Comparison of ENCODE assay signal across 17 cellular contexts in the genomic region with DNA sequence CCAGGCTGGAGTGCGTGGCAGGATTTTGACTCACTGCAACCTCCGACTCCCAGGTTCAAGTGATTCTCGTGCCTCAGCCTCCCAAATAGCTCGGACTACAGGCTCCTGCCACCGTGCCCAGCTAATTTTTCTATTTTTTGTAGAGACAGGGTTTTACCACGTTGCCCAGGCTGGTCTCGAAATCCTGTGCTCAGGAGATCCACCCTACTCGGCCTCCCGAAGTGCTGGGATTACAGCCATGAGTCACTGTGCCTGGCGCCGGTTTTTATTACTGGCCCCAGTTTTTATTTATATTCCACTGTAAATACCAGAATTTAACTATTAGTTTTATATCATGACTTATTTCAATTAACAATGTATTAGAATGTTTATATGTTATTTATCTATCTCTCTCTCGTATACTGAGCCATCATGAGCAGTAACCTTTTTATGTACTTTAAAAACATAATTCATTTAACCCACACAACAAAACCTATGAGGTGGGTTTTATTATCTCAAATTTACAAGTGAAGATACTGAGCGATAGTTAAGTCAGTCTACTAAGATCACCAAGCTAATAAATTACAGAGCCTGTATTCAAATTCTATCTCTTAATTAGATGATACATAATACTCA. TPM values are rescaled to one million over a fixed set of nuclear protein-coding genes. Genes with fewer than 3 reads are reported as not detected.
DNase-seq lines count a peak whose midpoint lies in the region; ATAC-seq and TF ChIP-seq lines count a peak whose summit lies in the region.
"Had no signal": no experiment of that assay in that cellular context is flagged by ENCODE, and none has a peak within 500 bp of the region (broad histone marks: within the 10 kb centered on the region; RNA-seq: fewer than 3 reads in every experiment).

No MANE protein-coding gene starts in this region.

- peaks cover 32% of the 10 kb centered on the region for H3K36me3 Mint-ChIP-seq in activated CD4-positive, alpha-beta T cell treated with anti-CD3 and anti-CD28 coated beads, Interleukin-2, amount 10 ng/mL, durations not matched to agents 24 days and 14 days (ENCODE audit: low read depth)

- no peaks in the 10 kb centered on the region for H3K4me1 Mint-ChIP-seq in activated CD4-positive, alpha-beta T cell treated with anti-CD3 and anti-CD28 coated beads, Interleukin-2, amount 10 ng/mL, durations not matched to agents 24 days and 14 days
- H3K4me1 Mint-ChIP-seq: brain, WTC11 had no signal

- H3K27me3 Mint-ChIP-seq in activated CD4-positive, alpha-beta T cell treated with anti-CD3 and anti-CD28 coated beads, Interleukin-2, amount 10 ng/mL, durations not matched to agents 24 days and 14 days = no peaks in the 10 kb centered on the region
- H3K27me3 Mint-ChIP-seq: brain had no signal

- in situ Hi-C loops in KBM-7 (cut with MboI; ENCODE audit: low pct_unique_long_range_greater_than_20kb, low sequenced_read_pairs) = no loop called here

- H3K9me3 Mint-ChIP-seq in activated CD4-positive, alpha-beta T cell treated with anti-CD3 and anti-CD28 coated beads, Interleukin-2, amount 10 ng/mL, durations not matched to agents 24 days and 14 days = no peaks in the 10 kb centered on the region
- H3K9me3 Mint-ChIP-seq: brain, WTC11 had no signal

- no peak overlapping the region for H3K4me3 ChIP-seq in RWPE2 (ENCODE audit: severe bottlenecking)
- H3K4me3 ChIP-seq in fibroblast of villous mesenchyme (ENCODE audit: low read depth, low read length) = no peak overlapping the region
- H3K4me3 ChIP-seq in aorta (ENCODE audit: low read length in 2 of 2) = no peak overlapping the region
- H3K4me3 ChIP-seq: ovary had no signal

- peaks cover 17% of the 10 kb centered on the region for H3K4me1 ChIP-seq in RWPE2 (ENCODE audit: insufficient read depth, poor library complexity, severe bottlenecking)
- no peaks in the 10 kb centered on the region for H3K4me1 ChIP-seq in aorta (ENCODE audit: control insufficient read depth in 1 of 2, insufficient read depth in 2 of 2, low read length in 2 of 2)

- H3K27ac Mint-ChIP-seq in activated CD4-positive, alpha-beta T cell treated with anti-CD3 and anti-CD28 coated beads, Interleukin-2, amount 10 ng/mL, durations not matched to agents 24 days and 14 days = no peak overlapping the region
- H3K27ac Mint-ChIP-seq: brain, WTC11 had no signal

- H3K36me3 ChIP-seq in RWPE2 (ENCODE audit: low read depth) (peaks cover 89% of the 10 kb centered on the region), aorta (ENCODE audit: control insufficient read depth in 1 of 2, insufficient read depth in 2 of 2, low read length in 1 of 2) (no peaks in the 10 kb centered on the region)
- H3K36me3 ChIP-seq: ovary had no signal

- no peak overlapping the region for H3K4me3 Mint-ChIP-seq in activated CD4-positive, alpha-beta T cell treated with anti-CD3 and anti-CD28 coated beads, Interleukin-2, amount 10 ng/mL, durations not matched to agents 24 days and 14 days
- H3K4me3 Mint-ChIP-seq: brain, WTC11 had no signal

- ATAC-seq in RWPE2 (ENCODE audit: low read depth) (peak; percentile 69; the same call in 2 of the 3 replicates), aorta (ENCODE audit: low FRiP score) (no peak)
- ATAC-seq: WTC11 had no signal

- H3K9me3 ChIP-seq in RWPE2 (ENCODE audit: severe bottlenecking) = no peaks in the 10 kb centered on the region
- no peaks in the 10 kb centered on the region for H3K9me3 ChIP-seq in aorta (ENCODE audit: control insufficient read depth, low read length)
- H3K9me3 ChIP-seq: ovary had no signal

- H3K27ac ChIP-seq in RWPE2 (ENCODE audit: poor library complexity, severe bottlenecking) (no peak overlapping the region), aorta (ENCODE audit: low read depth in 1 of 2, low read length in 2 of 2) (no peak overlapping the region)
- H3K27ac ChIP-seq: HL-60, ovary had no signal

- peak; percentile 36 for DNase-seq in activated CD4-positive, alpha-beta T cell treated with anti-CD3 and anti-CD28 coated beads, Interleukin-2, amount 10 ng/mL, durations not matched to agents 24 days and 14 days
- no peak for DNase-seq in activated CD4-positive, alpha-beta T cell treated with anti-CD3 and anti-CD28 coated beads for 48 hours
- DNase-seq in RWPE2 (ENCODE audit: low spot score) = no peak
- peak; percentile 88 for DNase-seq in fibroblast of villous mesenchyme (ENCODE audit: low read depth)
- DNase-seq in aorta = peak; percentile 56 to 80
- DNase-seq in NCI-H2029 treated with DMSO at 0.1 percent for 48 hours (lab: John Stamatoyannopoulos, UW) = no peak
- DNase-seq in KBM-7 = no peak
- no peak for DNase-seq in cortex of kidney (lab: John Stamatoyannopoulos, UW)
- DNase-seq: activated effector memory CD4-positive, alpha-beta T cell treated with Interleukin-2 at 50 U/mL for 16 hours; islet precursor cell; NCI-H2081; NCI-H524 treated with DMSO at 0.1 percent for 48 hours; stimulated activated CD4-positive, alpha-beta T cell treated with anti-CD3 and anti-CD28 coated beads, Interleukin-12 subunit alpha, Interleukin-12 subunit beta, amount 100 ng/mL, for 4 hours had no signal

- 44% methylated on average over 13 of the region's 13 CpGs for WGBS in aorta, 2 donors

- intact Hi-C loops in activated CD4-positive, alpha-beta T cell treated with anti-CD3 and anti-CD28 coated beads, Interleukin-2, amount 10 ng/mL, durations not matched to agents 24 days and 14 days (cut with micrococcal nuclease) = loop anchor here (10.0 kb wide), 1 partner anchor 195 kb away; no protein-coding TSS in a partner anchor
- intact Hi-C loops in aorta (cut with DNase I) = no loop called here

- TF ChIP-seq CTCF in RWPE2 (IDR thresholded peaks at IDR 0.05; ENCODE audit: poor library complexity, severe bottlenecking) (no peak), fibroblast of villous mesenchyme (IDR thresholded peaks at IDR 0.05; ENCODE audit: insufficient read depth, low read depth, low read length) (no peak)

- no peaks in the 10 kb centered on the region for H3K27me3 ChIP-seq in RWPE2 (ENCODE audit: insufficient read depth, poor library complexity, severe bottlenecking)
- no peaks in the 10 kb centered on the region for H3K27me3 ChIP-seq in aorta (ENCODE audit: control insufficient read depth in 1 of 2, insufficient read depth in 2 of 2, low read length in 1 of 2)
- H3K27me3 ChIP-seq: ovary had no signal

RNA-seq across cellular contexts. Expression of gene HECTD1, which starts 47.8 kb away (rescaled TPM):
- total RNA-seq in activated CD4-positive, alpha-beta T cell treated with anti-CD3 and anti-CD28 coated beads, Interleukin-2, amount 10 ng/mL, durations not matched to agents 24 days and 14 days = 116 TPM in 2 replicates
- total RNA-seq in fibroblast of villous mesenchyme (192 and 283 TPM in 2 replicates), aorta (100 to 1,000 TPM; 137 to 164 TPM)
- polyA plus RNA-seq in aorta = 10 to 100 TPM; 23.5 to 47.6 TPM

Comparison
In these comparisons a context has a peak if more than half of its experiments do, and no peak if none do; other contexts are left out.
1. DNase-seq: peak in activated CD4-positive, alpha-beta T cell treated with anti-CD3 and anti-CD28 coated beads, Interleukin-2, amount 10 ng/mL, durations not matched to agents 24 days and 14 days (single experiment), fibroblast of villous mesenchyme (single experiment) and aorta (2 of 2); none in activated CD4-positive, alpha-beta T cell treated with anti-CD3 and anti-CD28 coated beads for 48 hours (single experiment), RWPE2 (single experiment), NCI-H2029 treated with DMSO at 0.1 percent for 48 hours (single experiment), KBM-7 (single experiment) and cortex of kidney (single experiment).